Comparison of ENCODE assay signal across 17 cellular contexts in genomic region chr2:227423633-227424499, GRCh38. TPM values are rescaled to one million over a fixed set of nuclear protein-coding genes. Genes with fewer than 3 reads are reported as not detected.
DNase-seq lines count a peak whose midpoint lies in the region; ATAC-seq, FAIRE-seq and TF ChIP-seq lines count a peak whose summit lies in the region.
"Had no signal": no experiment of that assay in that cellular context is flagged by ENCODE, and none has a peak within 500 bp of the region (broad histone marks: within the 10 kb centered on the region; RNA-seq: fewer than 3 reads in every experiment).

No MANE protein-coding gene starts in this region.

- H3K9me3 Mint-ChIP-seq in GM23338, result no peaks in the 10 kb centered on the region
- H3K9me3 Mint-ChIP-seq in astrocyte (ENCODE audit: unreplicated experiment), result no peaks in the 10 kb centered on the region
- H3K9me3 Mint-ChIP-seq: CD8-positive, alpha-beta memory T cell; IgD-negative memory B cell had no signal

- H3K27me3 Mint-ChIP-seq in GM23338 (ENCODE audit: insufficient read depth, low read depth, poor library complexity) (no peaks in the 10 kb centered on the region), astrocyte (ENCODE audit: low read depth, unreplicated experiment) (no peaks in the 10 kb centered on the region)
- H3K27me3 Mint-ChIP-seq: IgD-negative memory B cell had no signal

- no peaks in the 10 kb centered on the region for H4K20me1 ChIP-seq in GM23338 (replicated peaks; ENCODE audit: insufficient read depth)
- H4K20me1 ChIP-seq in astrocyte (ENCODE audit: insufficient read depth, low read length), result no peaks in the 10 kb centered on the region
- H4K20me1 ChIP-seq: BLaER1 had no signal

- peaks cover 8% of the 10 kb centered on the region for H3K4me1 Mint-ChIP-seq in GM23338
- H3K4me1 Mint-ChIP-seq in astrocyte (ENCODE audit: low read depth, unreplicated experiment), result peaks cover 2% of the 10 kb centered on the region
- H3K4me1 Mint-ChIP-seq: CD8-positive, alpha-beta memory T cell had no signal

- no peaks in the 10 kb centered on the region for H3K9me2 ChIP-seq in GM23338 (ENCODE audit: insufficient read depth)

- intact Hi-C loops in esophagus muscularis mucosa (cut with DNase I), result no loop called here

- no peak for FAIRE-seq in astrocyte (lab: Jason Lieb, UNC)

- no peak overlapping the region for H3K9ac ChIP-seq in astrocyte (ENCODE audit: low read length)
- H3K9ac ChIP-seq: BLaER1 had no signal

- no peak for TF ChIP-seq EP300 in esophagus muscularis mucosa (IDR thresholded peaks at IDR 0.05)

- H3K27ac ChIP-seq in GM23338 (ENCODE audit: low read depth) (no peak overlapping the region), astrocyte (ENCODE audit: low read depth, low read length) (no peak overlapping the region), esophagus muscularis mucosa (replicated peaks in 1 of 4) (no peak overlapping the region), right atrium auricular region (no peak overlapping the region)
- H3K27ac ChIP-seq: BLaER1 had no signal

- H3K27me3 ChIP-seq in GM23338 (ENCODE audit: insufficient read depth), result no peaks in the 10 kb centered on the region
- H3K27me3 ChIP-seq in astrocyte (ENCODE audit: insufficient read depth, low read length), result no peaks in the 10 kb centered on the region
- no peaks in the 10 kb centered on the region for H3K27me3 ChIP-seq in esophagus muscularis mucosa
- no peaks in the 10 kb centered on the region for H3K27me3 ChIP-seq in right atrium auricular region
- H3K27me3 ChIP-seq: BLaER1 had no signal

- WGBS in esophagus muscularis mucosa, result 59% methylated on average over 10 of the region's 10 CpGs

- H3K4me3 Mint-ChIP-seq in GM23338 (no peak overlapping the region), astrocyte (ENCODE audit: unreplicated experiment) (no peak overlapping the region)
- H3K4me3 Mint-ChIP-seq: CD8-positive, alpha-beta memory T cell; IgD-negative memory B cell had no signal

- H3K4me1 ChIP-seq in GM23338 (ENCODE audit: insufficient read depth), result no peaks in the 10 kb centered on the region; the same call in 1 of the 2 replicates
- no peaks in the 10 kb centered on the region for H3K4me1 ChIP-seq in astrocyte (ENCODE audit: insufficient read depth, low read length)
- no peaks in the 10 kb centered on the region for H3K4me1 ChIP-seq in esophagus muscularis mucosa
- H3K4me1 ChIP-seq in right atrium auricular region, result no peaks in the 10 kb centered on the region
- H3K4me1 ChIP-seq: BLaER1, HAP-1 had no signal

- no peak overlapping the region for H3K4me3 ChIP-seq in GM23338
- no peak overlapping the region for H3K4me3 ChIP-seq in astrocyte (ENCODE audit: insufficient read depth, low read depth, low read length)
- H3K4me3 ChIP-seq in esophagus muscularis mucosa, result no peak overlapping the region
- H3K4me3 ChIP-seq in right atrium auricular region, result no peak overlapping the region
- H3K4me3 ChIP-seq: BLaER1, HAP-1 had no signal

- no peaks in the 10 kb centered on the region for H3K36me3 ChIP-seq in GM23338 (ENCODE audit: insufficient read depth)
- no peaks in the 10 kb centered on the region for H3K36me3 ChIP-seq in astrocyte (ENCODE audit: insufficient read depth, low read length)
- H3K36me3 ChIP-seq in esophagus muscularis mucosa, result no peaks in the 10 kb centered on the region
- H3K36me3 ChIP-seq in right atrium auricular region, result no peaks in the 10 kb centered on the region
- H3K36me3 ChIP-seq: BLaER1, HAP-1 had no signal

- H2AFZ ChIP-seq in GM23338 (peak overlapping the region; percentile 60; the same call in 1 of the 2 replicates), astrocyte (ENCODE audit: low read depth, low read length) (peak overlapping the region; percentile 41)

- peak; percentile 54 for DNase-seq in GM23338 (ENCODE audit: low spot score)
- DNase-seq in astrocyte (ENCODE audit: low read depth), result no peak
- DNase-seq in hippocampal formation (lab: John Stamatoyannopoulos, UW), result peak; percentile 31 to 40
- peak; percentile 68 for DNase-seq in pons (ENCODE audit: low spot score)
- no peak for DNase-seq in AG08395 (ENCODE audit: low spot score)
- DNase-seq in ACHN, result no peak
- DNase-seq in esophagus muscularis mucosa (ENCODE audit: extremely low spot score), result no peak
- no peak for DNase-seq in right atrium auricular region (ENCODE audit: low spot score)
- DNase-seq: CD8-positive, alpha-beta memory T cell; NCI-H146; NCI-H2081 treated with DMSO at 0.1 percent for 48 hours; NCI-H446 treated with DMSO at 0.1 percent for 48 hours; NCI-H748 treated with DMSO at 0.1 percent for 48 hours; PC-3 had no signal

- H3K9me3 ChIP-seq in astrocyte (ENCODE audit: insufficient read depth, low read depth, low read length), result no peaks in the 10 kb centered on the region
- no peaks in the 10 kb centered on the region for H3K9me3 ChIP-seq in esophagus muscularis mucosa
- no peaks in the 10 kb centered on the region for H3K9me3 ChIP-seq in right atrium auricular region
- H3K9me3 ChIP-seq: BLaER1, HAP-1 had no signal

- H3F3A ChIP-seq in GM23338 (replicated peaks; ENCODE audit: low read depth), result no peaks in the 10 kb centered on the region

- peak; percentile 47; the same call in 2 of the 3 replicates for ATAC-seq in GM23338
- ATAC-seq: PC-3 had no signal

- H3K36me3 Mint-ChIP-seq in GM23338 (ENCODE audit: low read depth) (no peaks in the 10 kb centered on the region), astrocyte (ENCODE audit: low read depth, unreplicated experiment) (no peaks in the 10 kb centered on the region)
- H3K36me3 Mint-ChIP-seq: CD8-positive, alpha-beta memory T cell; IgD-negative memory B cell had no signal

- no peaks in the 10 kb centered on the region for H3K79me2 ChIP-seq in GM23338 (replicated peaks; ENCODE audit: insufficient read depth)
- no peaks in the 10 kb centered on the region for H3K79me2 ChIP-seq in astrocyte (ENCODE audit: insufficient read depth, low read length)

- H3K27ac Mint-ChIP-seq in GM23338 (no peak overlapping the region), astrocyte (ENCODE audit: unreplicated experiment) (no peak overlapping the region)

- in situ Hi-C loops in ACHN (cut with HindIII; ENCODE audit: low pct_ligation_motif_present, low pct_unique_long_range_greater_than_20kb, low sequenced_read_pairs), result no loop called here

- H3K4me2 ChIP-seq in GM23338, result no peak overlapping the region
- H3K4me2 ChIP-seq in astrocyte (ENCODE audit: low read length), result no peak overlapping the region
- H3K4me2 ChIP-seq: BLaER1 had no signal

- TF ChIP-seq POLR2A in esophagus muscularis mucosa (IDR thresholded peaks at IDR 0.05; ENCODE audit: low read depth), result no peak

- TF ChIP-seq CTCF in GM23338 (conservative IDR thresholded peaks at IDR 0.05; ENCODE audit: low read depth in 2 of 2) (0 out of 4 replicates have a peak, but pooled peaks of 1 of the 2 experiments have one; percentile 1), astrocyte (IDR thresholded peaks at IDR 0.05; ENCODE audit: insufficient read depth, low read depth, low read length) (no peak), esophagus muscularis mucosa (IDR thresholded peaks at IDR 0.05) (no peak), right atrium auricular region (IDR thresholded peaks at IDR 0.05) (no peak)

RNA-seq across cellular contexts. Expression of gene SCYGR1, which starts 36.1 kb away (rescaled TPM):
- not detected in 2 replicates for total RNA-seq in GM23338 (2014; rRNA removed; shearing (Covaris generic))
- not detected in 2 replicates for polyA plus RNA-seq in GM23338 (2016; fragmentation: Nextera tagmentation; extraction: Ambion mirVana)
- total RNA-seq in astrocyte, result not detected in 2 replicates
- not detected for total RNA-seq in esophagus muscularis mucosa
- not detected for total RNA-seq in right atrium auricular region
- total RNA-seq: CD8-positive, alpha-beta memory T cell; PC-3 had no signal
- polyA plus RNA-seq: CD8-positive, alpha-beta memory T cell; IgD-negative memory B cell had no signal

RNA-seq across cellular contexts. Expression of gene TM4SF20, which starts 44.8 kb away (rescaled TPM):
- total RNA-seq in GM23338 (2014; rRNA removed; shearing (Covaris generic)), result not detected in 2 replicates
- 0.12 TPM in 1 of 2 replicates, not detected in the other for polyA plus RNA-seq in GM23338 (2016; fragmentation: Nextera tagmentation; extraction: Ambion mirVana)
- total RNA-seq in astrocyte (not detected in 2 replicates), esophagus muscularis mucosa (not detected), right atrium auricular region (not detected)
- total RNA-seq: CD8-positive, alpha-beta memory T cell; PC-3 had no signal
- polyA plus RNA-seq: CD8-positive, alpha-beta memory T cell; IgD-negative memory B cell had no signal

RNA-seq across cellular contexts. Expression of gene AGFG1, which starts 48.1 kb away (rescaled TPM):
- 96.4 and 113 TPM in 2 replicates for total RNA-seq in GM23338 (2014; rRNA removed; shearing (Covaris generic))
- 13.8 and 14.5 TPM in 2 replicates for polyA plus RNA-seq in GM23338 (2016; fragmentation: Nextera tagmentation; extraction: Ambion mirVana)
- total RNA-seq in astrocyte, result 84.1 and 87.9 TPM in 2 replicates
- total RNA-seq in esophagus muscularis mucosa, result 10 to 100 TPM; 27.4 to 73.4 (median 52.7) TPM
- 10 to 100 TPM; 47.8 to 75.7 TPM for total RNA-seq in right atrium auricular region

Comparison
In these comparisons a context has a peak if more than half of its experiments do, and no peak if none do; other contexts are left out.
1. DNase-seq: peak in GM23338 (single experiment), hippocampal formation (2 of 2) and pons (single experiment); none in astrocyte (single experiment), AG08395 (single experiment), ACHN (single experiment), esophagus muscularis mucosa (single experiment) and right atrium auricular region (single experiment).